Comparison of ENCODE assay signal across 12 cellular contexts in genomic region chr2:142603761-142604160, GRCh38.
DNase-seq lines count a peak whose midpoint lies in the region; ATAC-seq and TF ChIP-seq lines count a peak whose summit lies in the region.
"Had no signal": no experiment of that assay in that cellular context is flagged by ENCODE, and none has a peak within 500 bp of the region (broad histone marks: within the 10 kb centered on the region; RNA-seq: fewer than 3 reads in every experiment).

No MANE protein-coding gene starts in this region.

- no peaks in the 10 kb centered on the region for H3K9me3 ChIP-seq in OCI-LY3 (ENCODE audit: insufficient read depth, low read length)

- H3K79me2 ChIP-seq in OCI-LY3 (ENCODE audit: low read length) = no peaks in the 10 kb centered on the region

- TF ChIP-seq CTCF in OCI-LY3 (IDR thresholded peaks at IDR 0.05; ENCODE audit: low read depth, low read length) (peak; percentile 63), choroid plexus epithelial cell (conservative IDR thresholded peaks at IDR 0.05; ENCODE audit: low read depth, low read length) (peak; percentile 51), osteocyte (IDR thresholded peaks at IDR 0.05) (peak; percentile 71), coronary artery (IDR thresholded peaks at IDR 0.05) (no peak)

- no peaks in the 10 kb centered on the region for H3K36me3 ChIP-seq in OCI-LY3 (replicated peaks; ENCODE audit: low read depth, low read length)

- H3K27me3 ChIP-seq in OCI-LY3 (ENCODE audit: low read depth, low read length) = no peaks in the 10 kb centered on the region

- no peaks in the 10 kb centered on the region for H3K36me3 Mint-ChIP-seq in osteocyte (ENCODE audit: unreplicated experiment)
- H3K36me3 Mint-ChIP-seq: naive thymus-derived CD8-positive, alpha-beta T cell had no signal

- DNase-seq in HT-29 (ENCODE audit: low spot score) (peak; percentile 27), choroid plexus epithelial cell (ENCODE audit: low read depth) (peak; percentile 50), osteocyte (ENCODE audit: extremely low spot score, unreplicated experiment) (no peak), coronary artery (ENCODE audit: low spot score) (no peak)
- DNase-seq: activated naive CD4-positive, alpha-beta T cell treated with anti-CD3 and anti-CD28 coated beads, Interleukin-2, amount 50 U/mL, for 16 hours; KBM-7; naive thymus-derived CD8-positive, alpha-beta T cell; NCI-H510A treated with DMSO at 0.1 percent for 48 hours had no signal

- ATAC-seq in GM21723 (IDR thresholded peaks at IDR 0.05; ENCODE audit: unreplicated experiment) (no peak), GM19328 (IDR thresholded peaks at IDR 0.05; ENCODE audit: unreplicated experiment) (no peak), HG02981 (IDR thresholded peaks at IDR 0.05; ENCODE audit: unreplicated experiment) (no peak)
- ATAC-seq: naive thymus-derived CD8-positive, alpha-beta T cell had no signal

- H3K27ac ChIP-seq in OCI-LY3 (ENCODE audit: low read length) (no peak overlapping the region), coronary artery (no peak overlapping the region)

- no peaks in the 10 kb centered on the region for H3K4me1 ChIP-seq in OCI-LY3 (ENCODE audit: low read length)

- H3K4me2 ChIP-seq in OCI-LY3 (ENCODE audit: low read length) = no peak overlapping the region

- H3K4me3 ChIP-seq in OCI-LY3 (ENCODE audit: low read length) (no peak overlapping the region), choroid plexus epithelial cell (ENCODE audit: low read depth, low read length) (no peak overlapping the region), coronary artery (no peak overlapping the region)

- H4K20me1 ChIP-seq in OCI-LY3 (ENCODE audit: insufficient read depth, low read length) = no peaks in the 10 kb centered on the region

- peaks cover 25% of the 10 kb centered on the region for H3K4me1 Mint-ChIP-seq in osteocyte (ENCODE audit: unreplicated experiment)
- H3K4me1 Mint-ChIP-seq: naive thymus-derived CD8-positive, alpha-beta T cell had no signal

- H3K27me3 Mint-ChIP-seq in osteocyte (ENCODE audit: unreplicated experiment) = no peaks in the 10 kb centered on the region
- H3K27me3 Mint-ChIP-seq: naive thymus-derived CD8-positive, alpha-beta T cell had no signal

- no peak overlapping the region for H3K4me3 Mint-ChIP-seq in osteocyte (ENCODE audit: unreplicated experiment)
- H3K4me3 Mint-ChIP-seq: naive thymus-derived CD8-positive, alpha-beta T cell had no signal

- H2AFZ ChIP-seq in OCI-LY3 (ENCODE audit: low read depth, low read length) = no peak overlapping the region

- no peaks in the 10 kb centered on the region for H3K9me3 Mint-ChIP-seq in osteocyte (ENCODE audit: unreplicated experiment)
- H3K9me3 Mint-ChIP-seq: naive thymus-derived CD8-positive, alpha-beta T cell had no signal

- H3K27ac Mint-ChIP-seq in osteocyte (ENCODE audit: unreplicated experiment) = no peak overlapping the region
- H3K27ac Mint-ChIP-seq: naive thymus-derived CD8-positive, alpha-beta T cell had no signal

- no peak overlapping the region for H3K9ac ChIP-seq in OCI-LY3 (ENCODE audit: low read length)

Comparison
In these comparisons a context has a peak if more than half of its experiments do, and no peak if none do; other contexts are left out.
1. DNase-seq: peak in HT-29 (single experiment) and choroid plexus epithelial cell (single experiment); none in osteocyte (single experiment) and coronary artery (single experiment).